Comparison of ENCODE assay signal across 9 cellular contexts in genomic region chr7:99837649-99838361, GRCh38. TPM values are rescaled to one million over a fixed set of nuclear protein-coding genes. Genes with fewer than 3 reads are reported as not detected.
DNase-seq lines count a peak whose midpoint lies in the region; ATAC-seq and TF ChIP-seq lines count a peak whose summit lies in the region.
"Had no signal": no experiment of that assay in that cellular context is flagged by ENCODE, and none has a peak within 500 bp of the region (broad histone marks: within the 10 kb centered on the region; RNA-seq: fewer than 3 reads in every experiment).

No MANE protein-coding gene starts in this region.

- H3K4me1 ChIP-seq in PC-3 (ENCODE audit: insufficient read depth, low read length) (0 out of 2 replicates have a peak, but pooled peaks cover 4% of the 10 kb centered on the region), uterus (no peaks in the 10 kb centered on the region)

- BruUV-seq in PC-3 (replicated peaks; lab: Mats Ljungman, UMichigan) = no TSS peak

- ATAC-seq in GM18907 (IDR thresholded peaks at IDR 0.05; ENCODE audit: unreplicated experiment) = peak; percentile 61
- ATAC-seq in PC-3 = peak; percentile 68

- no peaks in the 10 kb centered on the region for H3K9me3 ChIP-seq in PC-3 (ENCODE audit: low read length)
- H3K9me3 ChIP-seq in uterus = no peaks in the 10 kb centered on the region

- H3K9ac ChIP-seq in PC-3 (ENCODE audit: low read length) = no peak overlapping the region

- CTCF ChIA-PET in PC-3 (lab: Charles Lee) = interaction anchor here (0.6 to 1.0 kb wide), 3 partner anchors 206 to 381 kb away, joined by 4 to 10 read pairs (median 5); no protein-coding TSS in a partner anchor

- no peaks in the 10 kb centered on the region for H3K9me2 ChIP-seq in PC-3 (replicated peaks; ENCODE audit: low read length)

- peak; percentile 16 for TF ChIP-seq CTCF in AG10803 (conservative IDR thresholded peaks at IDR 0.05; ENCODE audit: low read length)
- peak; percentile 46 for TF ChIP-seq CTCF in PC-3 (conservative IDR thresholded peaks at IDR 0.05; ENCODE audit: low read depth, low read length)
- peak in 2 of 4 experiments; percentile 18 to 33 for TF ChIP-seq CTCF in uterus (IDR thresholded peaks at IDR 0.05)

- intact Hi-C loops in PC-3 (cut with micrococcal nuclease) = loop anchor here (1.0 to 10.0 kb wide), 3 partner anchors 207 to 313 kb away; partner anchors contain the start of gene ZSCAN25
- intact Hi-C loops in uterus (cut with DNase I; ENCODE audit: low total_unique reads) = no loop called here

- H3K27me3 ChIP-seq in PC-3 (ENCODE audit: low read length) (peaks cover 18% of the 10 kb centered on the region; the same call in 1 of the 2 replicates), uterus (no peaks in the 10 kb centered on the region)

- no peak overlapping the region for H3K4me2 ChIP-seq in PC-3 (ENCODE audit: low read length)

- H2AFZ ChIP-seq in PC-3 (ENCODE audit: low read length) = no peak overlapping the region

- H3K4me3 ChIP-seq in AG10803 (ENCODE audit: low read length) (no peak overlapping the region), PC-3 (ENCODE audit: low read length) (no peak overlapping the region), uterus (no peak overlapping the region)

- TF ChIP-seq POLR2A in uterus (IDR thresholded peaks at IDR 0.05) = no peak

- H3F3A ChIP-seq in PC-3 (ENCODE audit: low read length, unreplicated experiment) = no peaks in the 10 kb centered on the region

- H3K36me3 ChIP-seq in PC-3 (ENCODE audit: low read depth, low read length) = no peaks in the 10 kb centered on the region
- H3K36me3 ChIP-seq in uterus = no peaks in the 10 kb centered on the region

- H4K20me1 ChIP-seq in PC-3 (ENCODE audit: low read length) = no peaks in the 10 kb centered on the region

- DNase-seq in AG10803 (ENCODE audit: low read depth) (peak; percentile 8), PC-3 (peak; percentile 32), kidney glomerular epithelial cell (lab: John Stamatoyannopoulos, UW) (peak; percentile 48), NCI-H2171 treated with DMSO at 0.1 percent for 48 hours (lab: John Stamatoyannopoulos, UW) (no peak), SK-N-DZ (ENCODE audit: low spot score) (no peak), uterus (no peak)
- DNase-seq in stimulated activated CD4-positive, alpha-beta T cell treated with anti-CD3 and anti-CD28 coated beads, Interleukin-4, amount 100 ng/mL, for 24 hours = no peak
- DNase-seq: IMR-90 had no signal

- POLR2A ChIA-PET in PC-3 (lab: Charles Lee; ENCODE audit: unreplicated experiment) = interaction anchor here (0.5 kb wide), 1 partner anchor 1484 kb away, joined by 5 read pairs; the partner anchor contains the start of gene IFT22

- H3K27ac ChIP-seq in PC-3 (ENCODE audit: low read length) (no peak overlapping the region), uterus (no peak overlapping the region)

- no peaks in the 10 kb centered on the region for H3K79me2 ChIP-seq in PC-3 (ENCODE audit: low read length)

RNA-seq across cellular contexts. Expression of gene CYP3A43, which starts 10.0 kb away (rescaled TPM):
- not detected in 2 replicates for total RNA-seq in PC-3 (2014; rRNA removed)
- polyA plus RNA-seq in SK-N-DZ (2014; cell fraction: cytosol; rRNA removed) = not detected in 2 replicates
- polyA plus RNA-seq in SK-N-DZ (2014; cell fraction: nucleus; rRNA removed) = not detected in 2 replicates
- total RNA-seq in uterus = under 1 TPM in 1 of 4 donors, not detected in 3; 0.28 TPM
- total RNA-seq: IMR-90 had no signal
- polyA plus RNA-seq: IMR-90 had no signal

RNA-seq across cellular contexts. Expression of gene OR2AE1, which starts 39.0 kb away (rescaled TPM):
- total RNA-seq in PC-3 (2014; rRNA removed) (0.18 TPM in 1 of 2 replicates, not detected in the other), uterus (not detected)
- not detected in 2 replicates for polyA plus RNA-seq in SK-N-DZ (2014; cell fraction: cytosol; rRNA removed)
- polyA plus RNA-seq in SK-N-DZ (2014; cell fraction: nucleus; rRNA removed) = not detected in 2 replicates

RNA-seq across cellular contexts. Expression of gene CYP3A4, which starts 53.8 kb away (rescaled TPM):
- total RNA-seq in PC-3 (2014; rRNA removed) (not detected in 2 replicates), uterus (under 1 TPM in 1 of 4 donors, not detected in 3; 0.18 TPM)
- not detected in 2 replicates for polyA plus RNA-seq in SK-N-DZ (2014; cell fraction: cytosol; rRNA removed)
- polyA plus RNA-seq in SK-N-DZ (2014; cell fraction: nucleus; rRNA removed) = not detected in 2 replicates
- total RNA-seq: IMR-90 had no signal
- polyA plus RNA-seq: IMR-90 had no signal

Comparison
In these comparisons a context has a peak if more than half of its experiments do, and no peak if none do; other contexts are left out.
1. DNase-seq: peak in AG10803 (single experiment), PC-3 (single experiment) and kidney glomerular epithelial cell (single experiment); none in stimulated activated CD4-positive, alpha-beta T cell treated with anti-CD3 and anti-CD28 coated beads, Interleukin-4, amount 100 ng/mL, for 24 hours (single experiment), NCI-H2171 treated with DMSO at 0.1 percent for 48 hours (single experiment), SK-N-DZ (single experiment) and uterus (0 of 2).